ENCODE assay signal across 22 cellular contexts in genomic region chr11:43933226-43933607, GRCh38.
"Had no signal": no experiment of that assay in that cellular context is flagged by ENCODE, and none has a peak within 500 bp of the region (broad histone marks: within the 10 kb centered on the region; RNA-seq: fewer than 3 reads in every experiment).

No MANE protein-coding gene starts in this region.

- H3K36me3 ChIP-seq: adrenal gland, colonic mucosa, left lung, thyroid gland, WERI-Rb-1 had no signal

- H3K4me3 ChIP-seq: adrenal gland, colonic mucosa, left lung, lung, thyroid gland had no signal

- H3K4me1 ChIP-seq: colonic mucosa, left lung, thyroid gland had no signal

- H3K27me3 ChIP-seq: adrenal gland, colonic mucosa, dorsolateral prefrontal cortex, thyroid gland had no signal

- H3K27ac ChIP-seq: colonic mucosa, left lung, thyroid gland, WERI-Rb-1 had no signal

- H3K9me3 ChIP-seq: adrenal gland, colonic mucosa, left lung, thyroid gland had no signal

- FAIRE-seq: bronchial epithelial cell, endothelial cell of umbilical vein, frontal cortex, TTC549 had no signal

- DNase-seq: activated CD4-positive, alpha-beta T cell treated with anti-CD3 and anti-CD28 coated beads, Interleukin-2, amount 50 U/mL, for 1 hour; activated CD4-positive, CD25-positive, alpha-beta regulatory T cell treated with anti-CD3 and anti-CD28 coated beads, Interleukin-2, amount 50 U/mL, for 72 hours; activated CD8-positive, alpha-beta T cell treated with anti-CD3 and anti-CD28 coated beads, Interleukin-2, amount 10 ng/mL, durations not matched to agents 7 days and 5 days; colonic mucosa; dorsolateral prefrontal cortex; effector memory CD8-positive, alpha-beta T cell; hippocampal formation; kidney glomerular epithelial cell; left lung; natural killer cell; occipital lobe; stimulated activated CD4-positive, alpha-beta T cell treated with anti-CD3 and anti-CD28 coated beads, Interleukin-4, amount 100 ng/mL, for 24 hours; stimulated activated naive CD8-positive, alpha-beta T cell treated with anti-CD3 and anti-CD28 coated beads, Interleukin-15, Interleukin-2, amounts not matched to agents 100 U/mL and 50 U/mL, for 24 hours; T-helper 1 cell; thyroid gland; WERI-Rb-1 had no signal
